ENCODE assay signal across 8 cellular contexts in genomic region chr10:111598433-111599059, GRCh38.
DNase-seq lines count a peak whose midpoint lies in the region; ATAC-seq, FAIRE-seq and TF ChIP-seq lines count a peak whose summit lies in the region.

No MANE protein-coding gene starts in this region.

- DNase-seq in AG20443 (ENCODE audit: low spot score) (peak; percentile 71), GM13977 (ENCODE audit: low spot score) (peak; percentile 53), NCI-H2029 (lab: John Stamatoyannopoulos, UW) (peak; percentile 0), fibroblast of peridontal ligament (ENCODE audit: extremely low read depth) (peak; percentile 56), non-pigmented ciliary epithelial cell (ENCODE audit: low read depth) (peak; percentile 8), urothelium cell line (ENCODE audit: low spot score) (peak; percentile 31)
- peak; percentile 0 to 3 for DNase-seq in activated CD8-positive, alpha-beta memory T cell treated with anti-CD3 and anti-CD28 coated beads for 1 hour (ENCODE audit: extremely low read depth in 1 of 2, low read depth in 1 of 2)

- ATAC-seq in HG02798 (IDR thresholded peaks at IDR 0.05; ENCODE audit: poor library complexity, unreplicated experiment), result peak; percentile 93

- FAIRE-seq in urothelium cell line (lab: Jason Lieb, UNC), result no peak

- in situ Hi-C loops in GM13977 (cut with MboI; ENCODE audit: low pct_unique_long_range_greater_than_20kb, low sequenced_read_pairs, unreplicated experiment), result no loop called here

- peak; percentile 81 for TF ChIP-seq CTCF in GM13977 (IDR thresholded peaks at IDR 0.05; ENCODE audit: extremely low read depth, insufficient read depth, missing control alignments)

Comparison
In these comparisons a context has a peak if more than half of its experiments do, and no peak if none do; other contexts are left out.
1. Peak in every context shown above with its lines: DNase-seq and ATAC-seq.
2. DNase-seq: peak in every context shown above with its lines; median percentile 71 in AG20443; 56 in fibroblast of peridontal ligament; 53 in GM13977; 31 in urothelium cell line; 8 in non-pigmented ciliary epithelial cell; 2 in activated CD8-positive, alpha-beta memory T cell treated with anti-CD3 and anti-CD28 coated beads for 1 hour; 0 in NCI-H2029.